8 cellular contexts compared by ENCODE assay signal in genomic region chr19:10927691-10928562, GRCh38. TPM values are rescaled to one million over a fixed set of nuclear protein-coding genes. Genes with fewer than 3 reads are reported as not detected.
A peak's percentile ranks its signal among the peaks of the same experiment; 100 is the strongest.
DNase-seq lines count a peak whose midpoint lies in the region; ATAC-seq and TF ChIP-seq lines count a peak whose summit lies in the region.

No MANE protein-coding gene starts in this region.

- intact Hi-C loops in Caco-2 (cut with micrococcal nuclease; ENCODE audit: unreplicated experiment) (no loop called here), heart right ventricle (cut with DNase I) (loop anchor here in 8 of 10 donors (5.0 to 10.0 kb wide), 4 partner anchors 46 to 56 kb away; partner anchors contain the start of gene CARM1 (in 5 of the 8))
- intact Hi-C loops in activated CD4-positive, alpha-beta memory T cell treated with anti-CD3 and anti-CD28 coated beads for 36 hours (cut with micrococcal nuclease): loop anchor here (1.0 to 5.0 kb wide), 4 partner anchors 32 to 211 kb away; no protein-coding TSS in a partner anchor

- H3K4me1 Mint-ChIP-seq in Caco-2 (ENCODE audit: low read depth, unreplicated experiment): peaks cover 6% of the 10 kb centered on the region
- H3K4me1 Mint-ChIP-seq in activated CD4-positive, alpha-beta memory T cell treated with anti-CD3 and anti-CD28 coated beads for 36 hours (ENCODE audit: low read depth): peaks cover 21% of the 10 kb centered on the region

- peaks cover 3% of the 10 kb centered on the region; the same call in 1 of the 2 replicates for H3K4me1 ChIP-seq in Caco-2
- H3K4me1 ChIP-seq in heart right ventricle: peaks cover 10 to 32% (median 20%) of the 10 kb centered on the region in 9 donors
- H3K4me1 ChIP-seq in skeletal muscle satellite cell (ENCODE audit: control insufficient read depth, insufficient read depth, low read length): peaks cover 20% of the 10 kb centered on the region

- no peaks in the 10 kb centered on the region for H3K27me3 Mint-ChIP-seq in Caco-2 (ENCODE audit: insufficient read depth, unreplicated experiment)
- H3K27me3 Mint-ChIP-seq in activated CD4-positive, alpha-beta memory T cell treated with anti-CD3 and anti-CD28 coated beads for 36 hours: no peaks in the 10 kb centered on the region

- H3K9me3 Mint-ChIP-seq in Caco-2 (ENCODE audit: unreplicated experiment): no peaks in the 10 kb centered on the region
- H3K9me3 Mint-ChIP-seq in activated CD4-positive, alpha-beta memory T cell treated with anti-CD3 and anti-CD28 coated beads for 36 hours: no peaks in the 10 kb centered on the region

- 12% methylated on average over 48 of the region's 48 CpGs for WGBS in heart right ventricle, 2 donors

- no peaks in the 10 kb centered on the region for H3K9me3 ChIP-seq in Caco-2
- no peaks in the 10 kb centered on the region for H3K9me3 ChIP-seq in heart right ventricle
- H3K9me3 ChIP-seq in skeletal muscle satellite cell (replicated peaks; ENCODE audit: low read length): no peaks in the 10 kb centered on the region

- no peak for DNase-seq in Caco-2
- peak; percentile 12 for DNase-seq in activated CD4-positive, alpha-beta memory T cell treated with anti-CD3 and anti-CD28 coated beads for 36 hours
- DNase-seq in heart right ventricle: no peak
- DNase-seq in NCI-H82 treated with DMSO at 0.1 percent for 48 hours (lab: John Stamatoyannopoulos, UW; ENCODE audit: unreplicated experiment): no peak

- H3K27ac ChIP-seq in heart right ventricle: peak overlapping the region in 9 of 10 donors; percentile 72 to 93 (median 87)

- no peak for TF ChIP-seq CTCF in Caco-2 (IDR thresholded peaks at IDR 0.05; ENCODE audit: insufficient read depth in 1 of 2, low read depth in 1 of 2, low read length in 1 of 2, severe bottlenecking in 1 of 2, unreplicated experiment in 1 of 2)
- TF ChIP-seq CTCF in heart right ventricle (IDR thresholded peaks at IDR 0.05): no peak

- ATAC-seq in HG03045 (IDR thresholded peaks at IDR 0.05; ENCODE audit: unreplicated experiment) (peak; percentile 3), heart right ventricle (peak in 5 of 8 donors; percentile 3 to 13 (median 8)), HG03095 (IDR thresholded peaks at IDR 0.05; ENCODE audit: unreplicated experiment) (no peak), HG03097 (IDR thresholded peaks at IDR 0.05; ENCODE audit: low FRiP score, unreplicated experiment) (no peak)

- H3K36me3 Mint-ChIP-seq in Caco-2 (ENCODE audit: insufficient read depth, unreplicated experiment): peaks cover 81% of the 10 kb centered on the region
- peaks cover 9% of the 10 kb centered on the region for H3K36me3 Mint-ChIP-seq in activated CD4-positive, alpha-beta memory T cell treated with anti-CD3 and anti-CD28 coated beads for 36 hours

- peak overlapping the region; percentile 89 for H3K9ac ChIP-seq in skeletal muscle satellite cell (ENCODE audit: low read depth, low read length)

- H3K4me3 ChIP-seq in Caco-2 (ENCODE audit: low read depth, low read length) (peak overlapping the region; percentile 99), heart right ventricle (peak overlapping the region; percentile 88 to 100 (median 98)), skeletal muscle satellite cell (ENCODE audit: low read length) (peak overlapping the region; percentile 98)

- peak overlapping the region; percentile 92 for H3K4me3 Mint-ChIP-seq in Caco-2 (ENCODE audit: unreplicated experiment)
- H3K4me3 Mint-ChIP-seq in activated CD4-positive, alpha-beta memory T cell treated with anti-CD3 and anti-CD28 coated beads for 36 hours: peak overlapping the region; percentile 92

- H3K27me3 ChIP-seq in Caco-2 (replicated peaks; ENCODE audit: control insufficient read depth, insufficient read depth, low read length): no peaks in the 10 kb centered on the region
- no peaks in the 10 kb centered on the region for H3K27me3 ChIP-seq in heart right ventricle
- H3K27me3 ChIP-seq in skeletal muscle satellite cell (ENCODE audit: control insufficient read depth, insufficient read depth, low read length): no peaks in the 10 kb centered on the region

- no peaks in the 10 kb centered on the region; the same call in 1 of the 2 replicates for H3K36me3 ChIP-seq in Caco-2 (ENCODE audit: control insufficient read depth, insufficient read depth, low read length)
- H3K36me3 ChIP-seq in heart right ventricle: peaks cover 0 to 58% (median 5%) of the 10 kb centered on the region in 9 donors
- H3K36me3 ChIP-seq in skeletal muscle satellite cell (ENCODE audit: insufficient read depth, low read length): peaks cover 26% of the 10 kb centered on the region

- CTCF ChIA-PET in Caco-2 (lab: Charles Lee): interaction anchor here (1.1 kb wide), 1 partner anchor 8 kb away, joined by 4 read pairs; no protein-coding TSS in a partner anchor
- CTCF ChIA-PET in activated CD4-positive, alpha-beta memory T cell treated with anti-CD3 and anti-CD28 coated beads for 36 hours (lab: Charles Lee): interaction anchor here (1.2 to 1.9 kb wide), 3 partner anchors 9 to 108 kb away, joined by 3 to 10 read pairs (median 3); no protein-coding TSS in a partner anchor

- H3K4me2 ChIP-seq in skeletal muscle satellite cell (ENCODE audit: low read length): peak overlapping the region; percentile 100

- BruUV-seq in Caco-2 (replicated peaks; lab: Mats Ljungman, UMichigan): TSS peak; percentile 69

- H3K27ac Mint-ChIP-seq in Caco-2 (ENCODE audit: unreplicated experiment): peak overlapping the region; percentile 87
- H3K27ac Mint-ChIP-seq in activated CD4-positive, alpha-beta memory T cell treated with anti-CD3 and anti-CD28 coated beads for 36 hours: peak overlapping the region; percentile 81

- POLR2A ChIA-PET in Caco-2 (lab: Charles Lee): interaction anchor here (1.0 kb wide), 1 partner anchor 57 kb away, joined by 4 read pairs; the partner anchor contains the start of gene CARM1
- POLR2A ChIA-PET in activated CD4-positive, alpha-beta memory T cell treated with anti-CD3 and anti-CD28 coated beads for 36 hours (lab: Charles Lee): no interaction called here

RNA-seq across cellular contexts. Expression of gene YIPF2, which starts 0.5 kb away (rescaled TPM):
- total RNA-seq in Caco-2 (2022) (70.9 and 78.1 TPM in 2 replicates), heart right ventricle (10 to 100 TPM; 13.7 to 26.0 (median 16.9) TPM)
- total RNA-seq in activated CD4-positive, alpha-beta memory T cell treated with anti-CD3 and anti-CD28 coated beads for 36 hours: 10 to 100 TPM; 25.6 to 28.4 TPM
- polyA plus RNA-seq in heart right ventricle: 10 to 100 TPM; 25.2 to 36.7 TPM
- total RNA-seq in skeletal muscle satellite cell (2012; rRNA removed): 73.3 and 74.7 TPM in 2 replicates

RNA-seq across cellular contexts. Expression of gene TIMM29, which starts 0.7 kb away (rescaled TPM):
- total RNA-seq in Caco-2 (2022) (30.4 and 31.1 TPM in 2 replicates), heart right ventricle (10 to 100 TPM; 10.8 to 16.1 (median 14.5) TPM)
- 10 to 100 TPM; 15.6 to 16.4 TPM for total RNA-seq in activated CD4-positive, alpha-beta memory T cell treated with anti-CD3 and anti-CD28 coated beads for 36 hours
- 10 to 100 TPM; 15.6 to 17.3 TPM for polyA plus RNA-seq in heart right ventricle
- total RNA-seq in skeletal muscle satellite cell (2012; rRNA removed): 25.3 and 27.1 TPM in 2 replicates

RNA-seq across cellular contexts. Expression of gene SMARCA4, which starts 32.9 kb away (rescaled TPM):
- total RNA-seq in Caco-2 (2022): 171 and 180 TPM in 2 replicates
- total RNA-seq in activated CD4-positive, alpha-beta memory T cell treated with anti-CD3 and anti-CD28 coated beads for 36 hours: 100 to 1,000 TPM in 1 of 2 experiments, 10 to 100 TPM in 1; 97.8 to 101 TPM
- total RNA-seq in heart right ventricle: 10 to 100 TPM; 35.2 to 54.4 (median 42.2) TPM
- polyA plus RNA-seq in heart right ventricle: 10 to 100 TPM; 53.0 to 64.8 TPM
- 81.4 and 81.5 TPM in 2 replicates for total RNA-seq in skeletal muscle satellite cell (2012; rRNA removed)

RNA-seq across cellular contexts. Expression of gene CARM1, which starts 56.6 kb away (rescaled TPM):
- total RNA-seq in Caco-2 (2022) (97.9 and 98.4 TPM in 2 replicates), heart right ventricle (10 to 100 TPM; 25.8 to 45.4 (median 28.8) TPM)
- 10 to 100 TPM; 75.0 to 78.3 TPM for total RNA-seq in activated CD4-positive, alpha-beta memory T cell treated with anti-CD3 and anti-CD28 coated beads for 36 hours
- polyA plus RNA-seq in heart right ventricle: 10 to 100 TPM; 26.2 to 27.4 TPM
- total RNA-seq in skeletal muscle satellite cell (2012; rRNA removed): 34.0 and 42.6 TPM in 2 replicates

Comparison
In these comparisons a context has a peak if more than half of its experiments do, and no peak if none do; other contexts are left out.
1. ATAC-seq: peak in HG03045 (single experiment) and heart right ventricle (5 of 8); none in HG03095 (single experiment) and HG03097 (single experiment).
2. Peak in every context shown above with its lines, with median percentiles within 50 percentile points of each other: H3K4me3 ChIP-seq.